Comparison of ENCODE assay signal across 30 cellular contexts in genomic region chr1:7040969-7041368, GRCh38.
"Had no signal": no experiment of that assay in that cellular context is flagged by ENCODE, and none has a peak within 500 bp of the region (broad histone marks: within the 10 kb centered on the region; RNA-seq: fewer than 3 reads in every experiment).

No MANE protein-coding gene starts in this region.

- H3K36me3 ChIP-seq: brain microvascular endothelial cell had no signal

- DNase-seq: activated CD4-positive, alpha-beta memory T cell treated with anti-CD3 and anti-CD28 coated beads, Interleukin-2, amount 10 ng/mL, durations not matched to agents 7 days and 5 days; activated CD4-positive, alpha-beta T cell treated with anti-CD3 and anti-CD28 coated beads for 1 hour; activated CD4-positive, alpha-beta T cell treated with anti-CD3 and anti-CD28 coated beads for 48 hours; activated CD4-positive, CD25-positive, alpha-beta regulatory T cell; activated CD8-positive, alpha-beta memory T cell treated with anti-CD3 and anti-CD28 coated beads for 24 hours; activated CD8-positive, alpha-beta memory T cell treated with anti-CD3 and anti-CD28 coated beads, Interleukin-2, amount 10 ng/mL, durations not matched to agents 7 days and 5 days; activated CD8-positive, alpha-beta memory T cell treated with anti-CD3 and anti-CD28 coated beads, Interleukin-2, amount 50 U/mL, for 48 hours; activated effector memory CD4-positive, alpha-beta T cell treated with anti-CD3 and anti-CD28 coated beads, Interleukin-2, amount 50 U/mL, for 16 hours; activated naive CD4-positive, alpha-beta T cell; activated naive CD4-positive, alpha-beta T cell treated with anti-CD3 and anti-CD28 coated beads, Interleukin-2, amount 50 U/mL, for 16 hours; activated naive CD8-positive, alpha-beta T cell treated with anti-CD3 and anti-CD28 coated beads for 36 hours; activated T-cell treated with anti-CD3 and anti-CD28 coated beads, Interleukin-2, amount 50 U/mL, for 72 hours; amniotic stem cell; aorta; brain microvascular endothelial cell; KBM-7; NCI-H1105; NCI-H1417 treated with DMSO at 0.1 percent for 48 hours; NCI-H187 treated with DMSO at 0.1 percent for 48 hours; NCI-H2081; NCI-H345; NCI-H524 treated with DMSO at 0.1 percent for 48 hours; PC-9; Right ventricle myocardium superior; SW 1271; T-helper 1 cell; T-helper 2 cell; T-helper 9 cell had no signal

- H3K4me3 ChIP-seq: PC-9 had no signal

- H3K27me3 ChIP-seq: brain microvascular endothelial cell had no signal

- H3K27ac ChIP-seq: brain microvascular endothelial cell, PC-9, VCaP had no signal

- ATAC-seq: activated CD8-positive, alpha-beta memory T cell treated with anti-CD3 and anti-CD28 coated beads, Interleukin-2, amount 10 ng/mL, durations not matched to agents 7 days and 5 days; activated T-cell treated with anti-CD3 and anti-CD28 coated beads, Interleukin-2, amount 50 U/mL, for 72 hours; activated T-helper 17 cell treated with anti-CD3 and anti-CD28 coated beads, Interleukin-2, amount 50 U/mL, for 72 hours had no signal
